20 cellular contexts compared by ENCODE assay signal in the genomic region with DNA sequence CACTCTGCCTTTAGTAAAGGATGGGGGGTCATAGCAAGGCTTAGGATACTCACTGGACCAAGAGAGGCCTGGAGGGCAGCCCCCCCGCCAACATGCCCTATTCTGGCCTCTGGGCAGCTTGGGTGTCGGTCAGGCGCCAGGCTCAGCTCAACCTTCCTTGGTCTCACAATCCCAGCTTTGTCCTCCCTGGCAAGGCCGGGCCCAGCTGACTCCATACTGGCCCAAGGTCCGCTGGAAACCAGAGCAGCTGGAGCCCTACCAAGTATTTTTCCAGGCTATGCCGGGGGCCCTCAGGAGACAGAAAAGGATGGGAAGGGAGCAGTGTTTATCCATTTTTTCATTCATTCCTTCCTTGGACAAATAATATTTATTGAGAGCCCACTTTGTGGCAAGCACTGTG. TPM values are rescaled to one million over a fixed set of nuclear protein-coding genes. Genes with fewer than 3 reads are reported as not detected.
DNase-seq lines count a peak whose midpoint lies in the region; ATAC-seq and TF ChIP-seq lines count a peak whose summit lies in the region.
"Had no signal": no experiment of that assay in that cellular context is flagged by ENCODE, and none has a peak within 500 bp of the region (broad histone marks: within the 10 kb centered on the region; RNA-seq: fewer than 3 reads in every experiment).

No MANE protein-coding gene starts in this region.

- no peak for DNase-seq in breast epithelium (ENCODE audit: low spot score in 2 of 2)
- DNase-seq in MCF 10A (ENCODE audit: unreplicated experiment), result no peak
- peak; percentile 42 to 98 (median 90) for DNase-seq in substantia nigra (lab: John Stamatoyannopoulos, UW)
- DNase-seq in Calu3, result no peak
- no peak for DNase-seq in DMS153 treated with DMSO at 0.1 percent for 48 hours (lab: John Stamatoyannopoulos, UW; ENCODE audit: unreplicated experiment)
- DNase-seq: activated naive CD8-positive, alpha-beta T cell treated with anti-CD3 and anti-CD28 coated beads, Interleukin-2, amount 10 ng/mL, durations not matched to agents 7 days and 5 days; brain microvascular endothelial cell; DMS79 treated with DMSO at 0.1 percent for 48 hours; GOT3; NCI-H510A; NK-92 treated with Interleukin-12 subunit alpha and Interleukin-12 subunit beta, amount 100 ng/mL, for 24 hours; stimulated activated naive CD8-positive, alpha-beta T cell treated with anti-CD3 and anti-CD28 coated beads, Interleukin-15, amount 100 ng/mL, for 72 hours had no signal

- H3K4me3 Mint-ChIP-seq in MCF 10A (ENCODE audit: unreplicated experiment) (no peak overlapping the region), Calu3 (ENCODE audit: low read depth, unreplicated experiment) (no peak overlapping the region)

- BruUV-seq in MCF 10A (replicated peaks; lab: Mats Ljungman, UMichigan), result no TSS peak
- no TSS peak for BruUV-seq in Calu3 (replicated peaks; lab: Mats Ljungman, UMichigan)

- no peaks in the 10 kb centered on the region for H3K36me3 Mint-ChIP-seq in MCF 10A (ENCODE audit: insufficient read depth, unreplicated experiment)
- peaks cover under 1% of the 10 kb centered on the region for H3K36me3 Mint-ChIP-seq in Calu3 (ENCODE audit: insufficient read depth, unreplicated experiment)
- H3K36me3 Mint-ChIP-seq: activated naive CD8-positive, alpha-beta T cell treated with anti-CD3 and anti-CD28 coated beads, Interleukin-2, amount 10 ng/mL, durations not matched to agents 7 days and 5 days had no signal

- H3K27me3 Mint-ChIP-seq in MCF 10A (ENCODE audit: insufficient read depth, unreplicated experiment), result no peaks in the 10 kb centered on the region
- H3K27me3 Mint-ChIP-seq in Calu3 (ENCODE audit: unreplicated experiment), result peaks cover 42% of the 10 kb centered on the region
- H3K27me3 Mint-ChIP-seq: activated naive CD8-positive, alpha-beta T cell treated with anti-CD3 and anti-CD28 coated beads, Interleukin-2, amount 10 ng/mL, durations not matched to agents 7 days and 5 days; stimulated activated naive CD8-positive, alpha-beta T cell treated with anti-CD3 and anti-CD28 coated beads, Interleukin-15, amount 100 ng/mL, for 72 hours had no signal

- no peak for ATAC-seq in GM18861 (IDR thresholded peaks at IDR 0.05; ENCODE audit: unreplicated experiment)
- ATAC-seq: SK-N-SH treated with all-trans-retinoic acid at 6 μM for 48 hours had no signal

- H3K27ac Mint-ChIP-seq in MCF 10A (ENCODE audit: low read depth, unreplicated experiment) (no peak overlapping the region), Calu3 (ENCODE audit: unreplicated experiment) (no peak overlapping the region)
- H3K27ac Mint-ChIP-seq: activated naive CD8-positive, alpha-beta T cell treated with anti-CD3 and anti-CD28 coated beads, Interleukin-2, amount 10 ng/mL, durations not matched to agents 7 days and 5 days; activated T-helper 2 cell treated with anti-CD3 and anti-CD28 coated beads, Interferon-gamma antibody, Interleukin-2, Interleukin-4, amounts not matched to agents 10 μg/mL and 5 μg/mL and 100 μg/mL, durations not matched to agents 14 hours and 24 hours and 36 hours; stimulated activated naive CD8-positive, alpha-beta T cell treated with anti-CD3 and anti-CD28 coated beads, Interleukin-15, amount 100 ng/mL, for 72 hours had no signal

- H3K27me3 ChIP-seq in breast epithelium, result no peaks in the 10 kb centered on the region
- H3K27me3 ChIP-seq in layer of hippocampus (ENCODE audit: control insufficient read depth, insufficient read depth, low read length), result no peaks in the 10 kb centered on the region

- H3K9me3 Mint-ChIP-seq in MCF 10A (ENCODE audit: unreplicated experiment), result no peaks in the 10 kb centered on the region
- no peaks in the 10 kb centered on the region for H3K9me3 Mint-ChIP-seq in Calu3 (ENCODE audit: low read depth, unreplicated experiment)
- H3K9me3 Mint-ChIP-seq: activated naive CD8-positive, alpha-beta T cell treated with anti-CD3 and anti-CD28 coated beads, Interleukin-2, amount 10 ng/mL, durations not matched to agents 7 days and 5 days; activated T-helper 2 cell treated with anti-CD3 and anti-CD28 coated beads, Interferon-gamma antibody, Interleukin-2, Interleukin-4, amounts not matched to agents 10 μg/mL and 5 μg/mL and 100 μg/mL, durations not matched to agents 14 hours and 24 hours and 36 hours; stimulated activated naive CD8-positive, alpha-beta T cell treated with anti-CD3 and anti-CD28 coated beads, Interleukin-15, amount 100 ng/mL, for 72 hours had no signal

- no peak for TF ChIP-seq CTCF in breast epithelium (IDR thresholded peaks at IDR 0.05)
- no peak for TF ChIP-seq CTCF in MCF 10A (IDR thresholded peaks at IDR 0.05; ENCODE audit: unreplicated experiment)
- no peak for TF ChIP-seq CTCF in Calu3 (IDR thresholded peaks at IDR 0.05; ENCODE audit: unreplicated experiment)

- no peaks in the 10 kb centered on the region for H3K4me1 Mint-ChIP-seq in MCF 10A (ENCODE audit: insufficient read depth, unreplicated experiment)
- peaks cover 9% of the 10 kb centered on the region for H3K4me1 Mint-ChIP-seq in Calu3 (ENCODE audit: low read depth, unreplicated experiment)

- H3K9me3 ChIP-seq in breast epithelium, result no peaks in the 10 kb centered on the region
- H3K9me3 ChIP-seq: heart left ventricle, upper lobe of left lung had no signal

- H3K4me1 ChIP-seq in breast epithelium, result peaks cover 0 to 5% of the 10 kb centered on the region in 2 donors

- intact Hi-C loops in breast epithelium (cut with DNase I; ENCODE audit: low total_unique reads), result no loop called here
- intact Hi-C loops in MCF 10A (cut with micrococcal nuclease), result no loop called here
- intact Hi-C loops in Calu3 (cut with micrococcal nuclease; ENCODE audit: unreplicated experiment), result no loop called here

- no peaks in the 10 kb centered on the region for H3K36me3 ChIP-seq in breast epithelium
- H3K36me3 ChIP-seq: brain microvascular endothelial cell, heart left ventricle, upper lobe of left lung had no signal

- H3K4me3 ChIP-seq in breast epithelium, result no peak overlapping the region
- H3K4me3 ChIP-seq: heart left ventricle had no signal

- CTCF ChIA-PET in MCF 10A (lab: Yijun Ruan, JAX), result interaction anchor here (1.2 to 8.4 kb wide), 2 partner anchors 404 to 407 kb away, joined by 3 to 123 read pairs; no protein-coding TSS in a partner anchor
- CTCF ChIA-PET in Calu3 (lab: Charles Lee), result no interaction called here

- POLR2A ChIA-PET in MCF 10A (lab: Yijun Ruan, JAX), result interaction anchor here (0.5 to 1.9 kb wide), 2 partner anchors 386 to 610 kb away, joined by 3 to 5 read pairs; partner anchors contain the start of gene MTOR

- no peak for TF ChIP-seq POLR2A in breast epithelium (IDR thresholded peaks at IDR 0.05)

- peak overlapping the region; percentile 26 to 33 for H3K27ac ChIP-seq in breast epithelium
- H3K27ac ChIP-seq in cingulate gyrus (ENCODE audit: low read depth, low read length), result peak overlapping the region; percentile 99
- H3K27ac ChIP-seq in layer of hippocampus (ENCODE audit: low read depth, low read length), result peak overlapping the region; percentile 99
- H3K27ac ChIP-seq in substantia nigra (ENCODE audit: low read depth, low read length, poor library complexity, severe bottlenecking), result peak overlapping the region; percentile 99
- H3K27ac ChIP-seq: 22Rv1, brain microvascular endothelial cell, heart left ventricle, upper lobe of left lung had no signal

RNA-seq across cellular contexts. Expression of gene FBXO2, which starts 6.2 kb away (rescaled TPM):
- total RNA-seq in breast epithelium, result 10 to 100 TPM in 2 of 3 donors, 1 to 10 TPM in 1; 1.3 to 49.3 (median 40.6) TPM
- total RNA-seq in MCF 10A (2022), result 3.3 and 5.3 TPM in 2 replicates
- total RNA-seq in Calu3 (2022), result 3.3 and 4.0 TPM in 2 replicates

RNA-seq across cellular contexts. Expression of gene FBXO44, which starts 6.6 kb away (rescaled TPM):
- total RNA-seq in breast epithelium, result 10 to 100 TPM; 14.1 to 32.1 (median 31.3) TPM
- 16.0 and 16.3 TPM in 2 replicates for total RNA-seq in MCF 10A (2022)
- total RNA-seq in Calu3 (2022), result 9.8 and 10.1 TPM in 2 replicates

RNA-seq across cellular contexts. Expression of gene FBXO6, which starts 16.0 kb away (rescaled TPM):
- 10 to 100 TPM; 10.2 to 17.0 (median 16.5) TPM for total RNA-seq in breast epithelium
- total RNA-seq in MCF 10A (2022), result 3.9 and 4.3 TPM in 2 replicates
- total RNA-seq in Calu3 (2022), result 3.0 and 3.9 TPM in 2 replicates

RNA-seq across cellular contexts. Expression of gene MAD2L2, which starts 32.9 kb away (rescaled TPM):
- total RNA-seq in breast epithelium (10 to 100 TPM; 31.8 to 58.7 (median 47.7) TPM), MCF 10A (2022) (40.1 and 46.3 TPM in 2 replicates), Calu3 (2022) (19.2 and 23.4 TPM in 2 replicates)

RNA-seq across cellular contexts. Expression of gene DRAXIN, which starts 43.5 kb away (rescaled TPM):
- under 1 TPM; under 0.01 to 0.15 (median under 0.01) TPM for total RNA-seq in breast epithelium
- total RNA-seq in MCF 10A (2022), result 0.05 and 0.07 TPM in 2 replicates
- total RNA-seq in Calu3 (2022), result not detected in 2 replicates

Comparison
In these comparisons a context has a peak if more than half of its experiments do, and no peak if none do; other contexts are left out.
1. DNase-seq: peak in substantia nigra (49 of 49); none in breast epithelium (0 of 2), MCF 10A (single experiment), Calu3 (single experiment) and DMS153 treated with DMSO at 0.1 percent for 48 hours (single experiment).
2. H3K27ac ChIP-seq: peak in every context shown above with its lines; median percentile 99 in cingulate gyrus; 99 in layer of hippocampus; 99 in substantia nigra; 30 in breast epithelium.